In the genomic region with DNA sequence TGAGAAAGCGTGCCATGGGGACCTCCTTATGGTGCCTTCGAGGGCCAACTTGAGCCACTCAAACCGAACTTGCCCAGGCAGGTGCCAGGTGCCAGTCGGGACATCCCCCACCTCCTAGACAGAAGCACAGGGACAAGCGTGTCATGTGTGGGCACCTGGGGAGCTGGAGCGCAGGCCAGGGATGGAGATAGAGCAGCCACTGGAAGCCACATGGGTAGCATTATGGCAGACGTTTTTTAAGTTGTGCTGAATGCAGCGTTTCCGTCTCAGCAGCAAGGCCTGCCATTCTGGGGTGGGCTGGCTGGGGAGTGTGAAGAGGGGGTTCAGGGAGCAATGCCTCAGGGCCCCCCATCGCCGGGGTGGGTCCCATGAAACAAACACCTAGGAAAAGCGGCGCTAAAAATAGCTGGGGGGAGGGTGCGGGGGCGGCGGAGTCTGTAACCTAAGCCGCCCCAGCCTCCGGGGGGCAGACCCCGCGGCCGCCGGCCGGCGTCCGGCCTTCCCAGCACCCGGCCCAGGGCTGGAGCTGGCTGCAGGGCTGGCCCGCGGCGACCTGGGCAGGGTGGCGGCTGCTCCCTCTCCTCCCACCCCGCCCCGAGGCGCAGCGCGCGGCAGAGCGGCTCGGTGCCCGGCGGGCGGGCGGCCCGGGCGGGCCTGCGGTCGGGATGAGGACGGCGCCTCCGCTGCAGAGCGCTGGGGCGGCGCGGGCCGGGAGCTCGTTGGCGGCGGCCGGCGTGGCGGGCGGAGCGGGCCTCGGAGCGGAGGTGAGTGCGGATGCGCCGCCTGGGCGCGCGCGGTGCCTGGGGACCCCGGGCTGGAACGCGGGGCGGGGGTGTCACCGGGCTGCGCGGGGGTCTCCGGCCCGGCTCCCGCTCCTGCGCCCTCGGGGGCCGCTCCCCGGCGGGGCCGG, we compare ENCODE assay signal across 8 cellular contexts. TPM values are rescaled to one million over a fixed set of nuclear protein-coding genes. Genes with fewer than 3 reads are reported as not detected.
DNase-seq lines count a peak whose midpoint lies in the region; ATAC-seq and TF ChIP-seq lines count a peak whose summit lies in the region.

A gene with protein sequence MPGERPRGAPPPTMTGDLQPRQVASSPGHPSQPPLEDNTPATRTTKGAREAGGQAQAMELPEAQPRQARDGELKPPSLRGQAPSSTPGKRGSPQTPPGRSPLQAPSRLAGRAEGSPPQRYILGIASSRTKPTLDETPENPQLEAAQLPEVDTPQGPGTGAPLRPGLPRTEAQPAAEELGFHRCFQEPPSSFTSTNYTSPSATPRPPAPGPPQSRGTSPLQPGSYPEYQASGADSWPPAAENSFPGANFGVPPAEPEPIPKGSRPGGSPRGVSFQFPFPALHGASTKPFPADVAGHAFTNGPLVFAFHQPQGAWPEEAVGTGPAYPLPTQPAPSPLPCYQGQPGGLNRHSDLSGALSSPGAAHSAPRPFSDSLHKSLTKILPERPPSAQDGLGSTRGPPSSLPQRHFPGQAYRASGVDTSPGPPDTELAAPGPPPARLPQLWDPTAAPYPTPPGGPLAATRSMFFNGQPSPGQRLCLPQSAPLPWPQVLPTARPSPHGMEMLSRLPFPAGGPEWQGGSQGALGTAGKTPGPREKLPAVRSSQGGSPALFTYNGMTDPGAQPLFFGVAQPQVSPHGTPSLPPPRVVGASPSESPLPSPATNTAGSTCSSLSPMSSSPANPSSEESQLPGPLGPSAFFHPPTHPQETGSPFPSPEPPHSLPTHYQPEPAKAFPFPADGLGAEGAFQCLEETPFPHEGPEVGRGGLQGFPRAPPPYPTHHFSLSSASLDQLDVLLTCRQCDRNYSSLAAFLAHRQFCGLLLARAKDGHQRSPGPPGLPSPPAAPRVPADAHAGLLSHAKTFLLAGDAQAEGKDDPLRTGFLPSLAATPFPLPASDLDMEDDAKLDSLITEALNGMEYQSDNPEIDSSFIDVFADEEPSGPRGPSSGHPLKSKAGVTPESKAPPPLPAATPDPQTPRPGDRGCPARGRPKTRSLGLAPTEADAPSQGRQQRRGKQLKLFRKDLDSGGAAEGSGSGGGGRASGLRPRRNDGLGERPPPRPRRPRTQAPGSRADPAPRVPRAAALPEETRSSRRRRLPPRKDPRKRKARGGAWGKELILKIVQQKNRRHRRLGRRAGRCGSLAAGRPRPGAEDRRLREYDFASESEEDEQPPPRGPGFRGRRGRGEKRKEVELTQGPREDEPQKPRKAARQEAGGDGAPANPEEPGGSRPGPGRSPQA (N-terminal part only) (plus strand): TSS at position 469 of the 910 bp plus-strand sequence. CDS start 44,512 bp downstream, outside the sequence.

- H3K27me3 ChIP-seq in colonic mucosa (peaks cover 26% of the 10 kb centered on the region), transverse colon (peaks cover 53% of the 10 kb centered on the region)

- peak; percentile 43 for ATAC-seq in left lobe of liver
- no peak for ATAC-seq in HG03108 (IDR thresholded peaks at IDR 0.05; ENCODE audit: unreplicated experiment)
- no peak for ATAC-seq in GM18907 (IDR thresholded peaks at IDR 0.05; ENCODE audit: unreplicated experiment)

- no peak for TF ChIP-seq POLR2A in transverse colon (IDR thresholded peaks at IDR 0.05)

- peak within 1 kb of the TSS; percentile 23 for H3K4me3 Mint-ChIP-seq in activated T-cell treated with anti-CD3 and anti-CD28 coated beads, Interleukin-2, amount 50 U/mL, for 24 hours

- H3K4me1 ChIP-seq in colonic mucosa: no peaks in the 10 kb centered on the region
- H3K4me1 ChIP-seq in transverse colon: peaks cover 0 to 10% (median 8%) of the 10 kb centered on the region in 4 donors

- H3K27ac Mint-ChIP-seq in activated T-cell treated with anti-CD3 and anti-CD28 coated beads, Interleukin-2, amount 50 U/mL, for 24 hours: no peak within 1 kb of the TSS

- H3K9me3 Mint-ChIP-seq in activated T-cell treated with anti-CD3 and anti-CD28 coated beads, Interleukin-2, amount 50 U/mL, for 24 hours: no peaks in the 10 kb centered on the region

- H3K9me3 ChIP-seq in colonic mucosa (no peaks in the 10 kb centered on the region), transverse colon (no peaks in the 10 kb centered on the region)

- no peak for DNase-seq in activated T-cell treated with anti-CD3 and anti-CD28 coated beads, Interleukin-2, amount 50 U/mL, for 24 hours
- DNase-seq in activated T-cell treated with anti-CD3 and anti-CD28 coated beads for 4 hours (no peak), colonic mucosa (no peak), left lobe of liver (ENCODE audit: low spot score) (no peak), transverse colon (no peak), NCI-H128 (lab: John Stamatoyannopoulos, UW; ENCODE audit: unreplicated experiment) (no peak)

- no peak within 1 kb of the TSS for H3K27ac ChIP-seq in colonic mucosa
- H3K27ac ChIP-seq in transverse colon: no peak within 1 kb of the TSS

- 38% methylated on average over 17 of the region's 87 CpGs; no CpG with 5 or more reads in 1 of the 2 donors for WGBS in transverse colon (ENCODE audit: low coverage in 1 of 2), 2 donors

- H3K36me3 ChIP-seq in colonic mucosa: no peaks in the 10 kb centered on the region
- no peaks in the 10 kb centered on the region for H3K36me3 ChIP-seq in transverse colon

- peaks cover 43% of the 10 kb centered on the region for H3K27me3 Mint-ChIP-seq in activated T-cell treated with anti-CD3 and anti-CD28 coated beads, Interleukin-2, amount 50 U/mL, for 24 hours

- peak within 1 kb of the TSS; percentile 20 for H3K4me3 ChIP-seq in colonic mucosa
- H3K4me3 ChIP-seq in transverse colon: peak within 1 kb of the TSS in 3 of 4 donors; percentile 18 to 37 (median 32)

- TF ChIP-seq CTCF in colonic mucosa (IDR thresholded peaks at IDR 0.05) (no peak), transverse colon (IDR thresholded peaks at IDR 0.05) (no peak)

- no peak within 1 kb of the TSS for H3K9ac ChIP-seq in colonic mucosa (ENCODE audit: low read depth in 2 of 2, low read length in 2 of 2)

- in situ Hi-C loops in transverse colon (cut with MboI; ENCODE audit: low pct_ligation_motif_present in 1 of 4, low pct_unique_long_range_greater_than_20kb in 1 of 4, low sequenced_read_pairs in 3 of 4): no loop called here

- H3K36me3 Mint-ChIP-seq in activated T-cell treated with anti-CD3 and anti-CD28 coated beads, Interleukin-2, amount 50 U/mL, for 24 hours (ENCODE audit: low read depth): no peaks in the 10 kb centered on the region

- TF ChIP-seq EP300 in transverse colon (IDR thresholded peaks at IDR 0.05; ENCODE audit: low read depth): no peak

- intact Hi-C loops in colonic mucosa (cut with DNase I) (no loop called here), transverse colon (cut with DNase I; ENCODE audit: low total_unique reads) (no loop called here)

- H3K4me1 Mint-ChIP-seq in activated T-cell treated with anti-CD3 and anti-CD28 coated beads, Interleukin-2, amount 50 U/mL, for 24 hours (ENCODE audit: low read depth): peaks cover 8% of the 10 kb centered on the region

RNA-seq across cellular contexts. Expression of the gene that starts here (rescaled TPM):
- total RNA-seq in colonic mucosa (under 1 TPM; 0.17 to 0.40 TPM), left lobe of liver (0.38 TPM), transverse colon (under 1 TPM; 0.14 to 0.75 (median 0.54) TPM)

Comparison
In these comparisons a context has a peak if more than half of its experiments do, and no peak if none do; other contexts are left out.
1. Peak in ATAC-seq in left lobe of liver; RNA of the gene not detected or under 1 TPM.